In genomic region chr12:71400481-71400880, GRCh38 we compare ENCODE assay signal across 24 cellular contexts. TPM values are rescaled to one million over a fixed set of nuclear protein-coding genes. Genes with fewer than 3 reads are reported as not detected.
DNase-seq lines count a peak whose midpoint lies in the region; ATAC-seq, FAIRE-seq and TF ChIP-seq lines count a peak whose summit lies in the region.
"Had no signal": no experiment of that assay in that cellular context is flagged by ENCODE, and none has a peak within 500 bp of the region (broad histone marks: within the 10 kb centered on the region; RNA-seq: fewer than 3 reads in every experiment).

No MANE protein-coding gene starts in this region.

- no peaks in the 10 kb centered on the region for H3K9me3 Mint-ChIP-seq in HFFc6

- dilution Hi-C loops in endothelial cell of umbilical vein (cut with MboI; ENCODE audit: extremely low pct_ligation_motif_present, low sequenced_read_pairs), result no loop called here

- TF ChIP-seq POLR2A in GM18505 (IDR thresholded peaks at IDR 0.05; ENCODE audit: borderline replicate concordance, extremely low read depth, insufficient read depth, insufficient read length) (no peak), endothelial cell of umbilical vein (IDR thresholded peaks at IDR 0.05; ENCODE audit: low read depth, low read length) (no peak)

- FAIRE-seq in endothelial cell of umbilical vein (lab: Jason Lieb, UNC), result no peak
- FAIRE-seq: H54 had no signal

- CTCF ChIA-PET in endothelial cell of umbilical vein (lab: Charles Lee), result interaction anchor here (1.1 to 4.1 kb wide), 2 partner anchors 8 to 14 kb away, joined by 4 to 31 read pairs; no protein-coding TSS in a partner anchor

- POLR2A ChIA-PET in endothelial cell of umbilical vein (lab: Charles Lee), result no interaction called here

- H2AFZ ChIP-seq in endothelial cell of umbilical vein (ENCODE audit: low read depth, low read length), result no peak overlapping the region
- H2AFZ ChIP-seq: PC-9 had no signal

- intact Hi-C loops in endothelial cell of umbilical vein (cut with micrococcal nuclease), result no loop called here

- H4K20me1 ChIP-seq in endothelial cell of umbilical vein (replicated peaks; ENCODE audit: control insufficient read depth, extremely low read depth, insufficient read depth, low read length), result no peaks in the 10 kb centered on the region
- H4K20me1 ChIP-seq: BLaER1 treated with 17β-estradiol and CSF1 and Interleukin-3, amounts not matched to agents 10 nM and 100 nM had no signal

- H3K27ac Mint-ChIP-seq in HFFc6, result no peak overlapping the region
- H3K27ac Mint-ChIP-seq: CD8-positive, alpha-beta T cell; IgD-negative memory B cell had no signal

- H3K36me3 ChIP-seq in endothelial cell of umbilical vein (ENCODE audit: control insufficient read depth in 2 of 2, extremely low read depth in 1 of 2, insufficient read depth in 2 of 2, low read length in 2 of 2), result no peaks in the 10 kb centered on the region
- H3K36me3 ChIP-seq: BLaER1 treated with 17β-estradiol and CSF1 and Interleukin-3, amounts not matched to agents 10 nM and 100 nM; SJCRH30 had no signal

- H3K4me3 Mint-ChIP-seq in HFFc6, result no peak overlapping the region
- H3K4me3 Mint-ChIP-seq: CD8-positive, alpha-beta T cell; IgD-negative memory B cell had no signal

- H3K27me3 ChIP-seq in endothelial cell of umbilical vein (ENCODE audit: control insufficient read depth in 2 of 2, insufficient read depth in 2 of 2, low read length in 2 of 2), result peaks cover 0 to 3% of the 10 kb centered on the region in 2 experiments
- H3K27me3 ChIP-seq: BLaER1 treated with 17β-estradiol and CSF1 and Interleukin-3, amounts not matched to agents 10 nM and 100 nM; SJCRH30 had no signal

- no peak overlapping the region for H3K4me2 ChIP-seq in endothelial cell of umbilical vein (ENCODE audit: insufficient read depth, low read length)
- H3K4me2 ChIP-seq: BLaER1 treated with 17β-estradiol and CSF1 and Interleukin-3, amounts not matched to agents 10 nM and 100 nM; PC-9 had no signal

- TF ChIP-seq CTCF in endothelial cell of umbilical vein (IDR thresholded peaks at IDR 0.05; ENCODE audit: extremely low read depth in 1 of 2, insufficient read depth in 1 of 2, low read depth in 1 of 2, low read length in 2 of 2) (no peak), HFFc6 (IDR thresholded peaks at IDR 0.05) (no peak)

- H3K79me2 ChIP-seq in endothelial cell of umbilical vein (ENCODE audit: control insufficient read depth, insufficient read depth, low read length), result no peaks in the 10 kb centered on the region

- H3K9me1 ChIP-seq in endothelial cell of umbilical vein (replicated peaks; ENCODE audit: control insufficient read depth, extremely low read depth, insufficient read depth, low read length), result no peaks in the 10 kb centered on the region

- ATAC-seq in GM18505 (IDR thresholded peaks at IDR 0.05; ENCODE audit: unreplicated experiment) (peak; percentile 56), HG02852 (IDR thresholded peaks at IDR 0.05; ENCODE audit: unreplicated experiment) (peak; percentile 85), HG03520 (IDR thresholded peaks at IDR 0.05; ENCODE audit: unreplicated experiment) (peak; percentile 74)
- ATAC-seq: CD8-positive, alpha-beta T cell had no signal

- H3K4me1 Mint-ChIP-seq in HFFc6 (ENCODE audit: low read depth), result peaks cover 36% of the 10 kb centered on the region
- H3K4me1 Mint-ChIP-seq: IgD-negative memory B cell had no signal

- no peaks in the 10 kb centered on the region for H3K36me3 Mint-ChIP-seq in HFFc6 (ENCODE audit: low read depth)
- H3K36me3 Mint-ChIP-seq: CD8-positive, alpha-beta T cell; IgD-negative memory B cell had no signal

- no peak overlapping the region for H3K4me3 ChIP-seq in endothelial cell of umbilical vein (replicated peaks in 1 of 3; ENCODE audit: insufficient read depth in 1 of 3, low read depth in 1 of 3, low read length in 3 of 3)
- H3K4me3 ChIP-seq: BLaER1 treated with 17β-estradiol and CSF1 and Interleukin-3, amounts not matched to agents 10 nM and 100 nM; PC-9; SJCRH30 had no signal

- no peak overlapping the region for H3K27ac ChIP-seq in endothelial cell of umbilical vein (ENCODE audit: insufficient read depth, low read depth, low read length)
- H3K27ac ChIP-seq: BLaER1 treated with 17β-estradiol and CSF1 and Interleukin-3, amounts not matched to agents 10 nM and 100 nM; PC-9; SJCRH30 had no signal

- no peaks in the 10 kb centered on the region for H3K9me3 ChIP-seq in endothelial cell of umbilical vein (replicated peaks; ENCODE audit: control insufficient read depth, insufficient read depth, low read length)

- H3K4me1 ChIP-seq in endothelial cell of umbilical vein (ENCODE audit: control insufficient read depth, extremely low read depth, insufficient read depth, low read length), result no peaks in the 10 kb centered on the region
- H3K4me1 ChIP-seq: BLaER1 treated with 17β-estradiol and CSF1 and Interleukin-3, amounts not matched to agents 10 nM and 100 nM; SJCRH30 had no signal

- BruUV-seq in endothelial cell of umbilical vein (replicated peaks; lab: Mats Ljungman, UMichigan), result no TSS peak

- no peak overlapping the region for H3K9ac ChIP-seq in endothelial cell of umbilical vein (replicated peaks; ENCODE audit: extremely low read depth, insufficient read depth, low read length)
- H3K9ac ChIP-seq: BLaER1 treated with 17β-estradiol and CSF1 and Interleukin-3, amounts not matched to agents 10 nM and 100 nM had no signal

- peaks cover 17% of the 10 kb centered on the region for H3K27me3 Mint-ChIP-seq in HFFc6 (ENCODE audit: insufficient read depth)

- DNase-seq in endothelial cell of umbilical vein (ENCODE audit: low read depth, low spot score) (peak; percentile 68), HFFc6 (no peak), GM19238 (ENCODE audit: insufficient read length, low spot score) (no peak)
- DNase-seq in activated CD4-positive, alpha-beta T cell treated with anti-CD3 and anti-CD28 coated beads for 48 hours, result no peak
- DNase-seq in activated CD4-positive, alpha-beta T cell treated with anti-CD3 and anti-CD28 coated beads for 4 hours, result no peak
- DNase-seq: CD8-positive, alpha-beta T cell; DMS53; EL; Kasumi-1; MM.1S; NCI-H1092; NCI-H1436 treated with DMSO at 0.1 percent for 48 hours; NCI-H2029; NCI-H345; NCI-H526; PC-9; SJCRH30 had no signal

TF ChIP-seq in endothelial cell of umbilical vein, 7 proteins besides CTCF, POLR2A, EP300 and RAD21:
- TF ChIP-seq, protein P1, sequence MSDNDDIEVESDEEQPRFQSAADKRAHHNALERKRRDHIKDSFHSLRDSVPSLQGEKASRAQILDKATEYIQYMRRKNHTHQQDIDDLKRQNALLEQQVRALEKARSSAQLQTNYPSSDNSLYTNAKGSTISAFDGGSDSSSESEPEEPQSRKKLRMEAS (IDR thresholded peaks at IDR 0.05; ENCODE audit: insufficient read depth, insufficient read length), result no peak
- TF ChIP-seq POLR2AphosphoS5 (IDR thresholded peaks at IDR 0.05; ENCODE audit: insufficient read depth, low read depth, low read length), result no peak
- no peak for TF ChIP-seq GATA2 (IDR thresholded peaks at IDR 0.05; ENCODE audit: insufficient read depth, insufficient read length, low read depth, low read length)
- TF ChIP-seq FOS (IDR thresholded peaks at IDR 0.05; ENCODE audit: borderline replicate concordance, insufficient read depth, low read length), result no peak
- TF ChIP-seq EZH2 (IDR thresholded peaks at IDR 0.05; ENCODE audit: borderline replicate concordance, low read depth, low read length, severe bottlenecking), result no peak
- TF ChIP-seq MYC (IDR thresholded peaks at IDR 0.05; ENCODE audit: low read depth, low read length), result no peak
- TF ChIP-seq JUN (IDR thresholded peaks at IDR 0.05; ENCODE audit: borderline replicate concordance, insufficient read depth, insufficient read length, low read depth), result no peak
TF ChIP-seq in endothelial cell of umbilical vein: peak in this region for 0.

RNA-seq across cellular contexts. Expression of gene LGR5, which starts 39.1 kb away (rescaled TPM):
- not detected in 2 replicates for total RNA-seq in endothelial cell of umbilical vein
- polyA plus RNA-seq in endothelial cell of umbilical vein, result not detected in 2 replicates
- polyA plus RNA-seq in endothelial cell of umbilical vein (2011; cell fraction: cytosol; rRNA removed), result not detected in 2 replicates
- not detected in 2 replicates for polyA plus RNA-seq in endothelial cell of umbilical vein (2011; cell fraction: nucleus; rRNA removed)
- not detected in 2 replicates for polyA plus RNA-seq in endothelial cell of umbilical vein (2012)
- not detected in 2 replicates for polyA minus RNA-seq in endothelial cell of umbilical vein
- polyA minus RNA-seq in endothelial cell of umbilical vein (2011; cell fraction: cytosol; rRNA and poly(A)+ RNA removed), result not detected
- polyA minus RNA-seq in endothelial cell of umbilical vein (2011; cell fraction: nucleus; rRNA and poly(A)+ RNA removed), result not detected in 2 replicates
- total RNA-seq in HFFc6 (2021; fragmentation: NEBNext Ultra II Directional; extraction: Animal tissue kit (Norgen Biotek cat#: 25700)), result not detected
- total RNA-seq: CD8-positive, alpha-beta T cell; PC-9; T-helper 1 cell treated with Interleukin-12 subunit alpha and Interleukin-12 subunit beta and Interleukin-4 antibody, amounts not matched to agents 30 ng/mL and 1 ng/mL, for 36 hours had no signal
- polyA plus RNA-seq: IgD-negative memory B cell had no signal
